In the genomic region with DNA sequence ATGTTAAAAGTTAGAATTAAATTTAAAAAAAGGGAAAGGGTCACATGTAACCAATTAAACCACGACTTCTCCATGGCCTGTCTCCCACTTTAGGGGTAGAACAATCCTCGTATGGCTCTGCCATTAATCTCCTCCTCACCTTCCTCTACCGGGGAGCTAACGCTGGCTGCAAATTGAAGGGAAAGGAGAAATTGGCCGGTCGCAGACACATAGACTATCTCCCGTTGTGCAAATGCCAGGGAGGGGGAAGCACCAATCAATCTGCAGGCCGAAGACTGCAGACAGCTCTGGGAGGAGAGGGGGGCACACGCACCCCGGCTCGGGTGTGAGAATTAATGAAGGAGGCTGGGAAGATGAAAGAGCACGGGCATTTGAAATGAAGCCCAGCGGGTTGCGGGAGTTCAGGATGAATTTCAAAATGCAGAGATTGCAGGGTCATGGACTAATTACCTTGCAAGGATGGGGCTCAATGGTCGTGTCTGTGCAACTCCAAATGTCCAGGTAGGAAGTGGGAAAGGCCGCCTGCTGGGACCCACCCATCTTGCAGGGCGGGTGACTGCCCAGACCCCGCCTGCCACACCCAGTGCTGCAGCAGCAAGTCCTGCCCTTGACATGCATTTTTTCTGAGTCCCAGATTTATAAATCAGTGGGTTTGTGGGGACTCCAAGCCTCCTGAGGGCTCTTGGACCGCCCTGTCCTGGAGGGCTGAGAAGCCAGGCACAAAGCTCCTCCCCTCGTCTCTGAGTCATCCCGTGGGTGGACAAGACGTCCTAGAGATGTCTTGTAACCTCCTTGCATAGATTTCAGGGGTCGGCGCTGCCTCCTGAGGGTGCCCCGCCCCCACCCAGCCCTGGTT, we compare ENCODE assay signal across 18 cellular contexts.
"Had no signal": no experiment of that assay in that cellular context is flagged by ENCODE, and none has a peak within 500 bp of the region (broad histone marks: within the 10 kb centered on the region; RNA-seq: fewer than 3 reads in every experiment).

No MANE protein-coding gene starts in this region.

- H3K27ac Mint-ChIP-seq: activated B cell treated with CpG ODN at 0.5 μM for 24 hours; activated naive CD4-positive, alpha-beta T cell treated with anti-CD3 and anti-CD28 coated beads, Interleukin-2, amount 50 U/mL, for 24 hours; naive thymus-derived CD4-positive, alpha-beta T cell; stimulated activated effector memory CD8-positive, alpha-beta T cell treated with anti-CD3 and anti-CD28 coated beads, Interleukin-12 subunit alpha, Interleukin-12 subunit beta, amount 100 ng/mL, for 72 hours had no signal

- ATAC-seq: activated T-cell treated with anti-CD3 and anti-CD28 coated beads, Interleukin-2, amount 50 U/mL, for 4 hours; gastrocnemius medialis; left lobe of liver; mucosa of descending colon; naive thymus-derived CD4-positive, alpha-beta T cell; stimulated activated effector memory CD8-positive, alpha-beta T cell treated with anti-CD3 and anti-CD28 coated beads, Interleukin-12 subunit alpha, Interleukin-12 subunit beta, amount 100 ng/mL, for 72 hours had no signal

- H3K4me1 Mint-ChIP-seq: activated B cell treated with CpG ODN at 0.5 μM for 24 hours; activated naive CD4-positive, alpha-beta T cell treated with anti-CD3 and anti-CD28 coated beads, Interleukin-2, amount 50 U/mL, for 24 hours; stimulated activated effector memory CD8-positive, alpha-beta T cell treated with anti-CD3 and anti-CD28 coated beads, Interleukin-12 subunit alpha, Interleukin-12 subunit beta, amount 100 ng/mL, for 72 hours had no signal

- H3K4me3 ChIP-seq: adrenal gland, gastrocnemius medialis, mucosa of descending colon, thyroid gland, vagina had no signal

- FAIRE-seq: TTC549 had no signal

- H3K36me3 ChIP-seq: adrenal gland, gastrocnemius medialis, thyroid gland, vagina had no signal

- H3K36me3 Mint-ChIP-seq: activated naive CD4-positive, alpha-beta T cell treated with anti-CD3 and anti-CD28 coated beads, Interleukin-2, amount 50 U/mL, for 24 hours; naive thymus-derived CD4-positive, alpha-beta T cell; stimulated activated effector memory CD8-positive, alpha-beta T cell treated with anti-CD3 and anti-CD28 coated beads, Interleukin-12 subunit alpha, Interleukin-12 subunit beta, amount 100 ng/mL, for 72 hours had no signal

- H3K9me3 Mint-ChIP-seq: activated B cell treated with CpG ODN at 0.5 μM for 24 hours; activated naive CD4-positive, alpha-beta T cell treated with anti-CD3 and anti-CD28 coated beads, Interleukin-2, amount 50 U/mL, for 24 hours; activated T-cell treated with anti-CD3 and anti-CD28 coated beads, Interleukin-2, amount 50 U/mL, for 4 hours; stimulated activated effector memory CD8-positive, alpha-beta T cell treated with anti-CD3 and anti-CD28 coated beads, Interleukin-12 subunit alpha, Interleukin-12 subunit beta, amount 100 ng/mL, for 72 hours had no signal

- H3K4me1 ChIP-seq: adrenal gland, gastrocnemius medialis, parathyroid adenoma, vagina had no signal

- H3K27me3 Mint-ChIP-seq: activated naive CD4-positive, alpha-beta T cell treated with anti-CD3 and anti-CD28 coated beads, Interleukin-2, amount 50 U/mL, for 24 hours had no signal

- H3K4me3 Mint-ChIP-seq: activated B cell treated with CpG ODN at 0.5 μM for 24 hours; activated naive CD4-positive, alpha-beta T cell treated with anti-CD3 and anti-CD28 coated beads, Interleukin-2, amount 50 U/mL, for 24 hours; activated T-cell treated with anti-CD3 and anti-CD28 coated beads, Interleukin-2, amount 50 U/mL, for 4 hours; naive thymus-derived CD4-positive, alpha-beta T cell; stimulated activated effector memory CD8-positive, alpha-beta T cell treated with anti-CD3 and anti-CD28 coated beads, Interleukin-12 subunit alpha, Interleukin-12 subunit beta, amount 100 ng/mL, for 72 hours had no signal

- DNase-seq: activated B cell treated with CpG ODN at 0.5 μM for 24 hours; activated CD4-positive, alpha-beta T cell treated with anti-CD3 and anti-CD28 coated beads, Interleukin-2, amount 50 U/mL, for 1 hour; activated effector memory CD4-positive, alpha-beta T cell treated with Interleukin-2 at 50 U/mL for 16 hours; activated T-cell treated with anti-CD3 and anti-CD28 coated beads, Interleukin-2, amount 50 U/mL, for 4 hours; gastrocnemius medialis; islet precursor cell; mammary epithelial cell; mucosa of descending colon; naive thymus-derived CD4-positive, alpha-beta T cell; thyroid gland had no signal

- H3K9ac ChIP-seq: parathyroid adenoma had no signal

- H3K27ac ChIP-seq: adrenal gland, epithelial cell of prostate, gastrocnemius medialis, parathyroid adenoma, thyroid gland, vagina had no signal

- H3K9me3 ChIP-seq: adrenal gland, gastrocnemius medialis, mucosa of descending colon, thyroid gland, vagina had no signal

- H2AFZ ChIP-seq: parathyroid adenoma had no signal

- H3K27me3 ChIP-seq: adrenal gland, thyroid gland, vagina had no signal

- H3K79me2 ChIP-seq: parathyroid adenoma had no signal
